In the genomic region with DNA sequence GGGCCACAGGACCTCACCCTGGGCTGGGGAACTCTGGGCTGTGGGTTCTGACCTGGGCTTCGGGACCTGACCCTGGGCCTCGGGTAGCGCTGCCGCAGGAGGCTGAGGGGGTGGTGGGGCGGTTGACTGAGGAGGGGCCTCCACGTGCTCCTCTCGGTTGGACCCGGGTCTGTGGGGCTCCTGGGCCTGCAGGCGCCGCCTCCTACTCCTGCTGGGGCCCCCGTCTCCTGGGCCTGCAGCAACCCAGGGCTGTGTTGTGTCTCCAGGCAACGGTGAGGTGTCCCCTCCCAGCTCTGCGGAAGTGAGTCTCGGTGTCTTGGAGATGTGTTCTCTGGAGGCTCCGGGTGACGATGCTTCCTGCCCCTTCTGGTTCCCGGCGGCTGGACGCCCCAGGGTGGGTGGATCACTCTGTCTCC, we compare ENCODE assay signal across 16 cellular contexts. TPM values are rescaled to one million over a fixed set of nuclear protein-coding genes. Genes with fewer than 3 reads are reported as not detected.
DNase-seq lines count a peak whose midpoint lies in the region; ATAC-seq and TF ChIP-seq lines count a peak whose summit lies in the region.
"Had no signal": no experiment of that assay in that cellular context is flagged by ENCODE, and none has a peak within 500 bp of the region (broad histone marks: within the 10 kb centered on the region; RNA-seq: fewer than 3 reads in every experiment).

No MANE protein-coding gene starts in this region.

- H3K4me1 Mint-ChIP-seq in GM23338 (peaks cover 4% of the 10 kb centered on the region), neural crest cell (peaks cover 8% of the 10 kb centered on the region)
- H3K4me1 Mint-ChIP-seq: CD4-positive, alpha-beta memory T cell had no signal

- H3K4me1 ChIP-seq in BLaER1 (peaks cover 67% of the 10 kb centered on the region), GM23338 (ENCODE audit: insufficient read depth) (no peaks in the 10 kb centered on the region), prostate gland (replicated peaks) (no peaks in the 10 kb centered on the region)
- H3K4me1 ChIP-seq: thyroid gland had no signal

- H3K27me3 Mint-ChIP-seq in GM23338 (ENCODE audit: insufficient read depth, low read depth, poor library complexity) (peaks cover 4% of the 10 kb centered on the region), neural crest cell (ENCODE audit: low read depth) (no peaks in the 10 kb centered on the region)
- H3K27me3 Mint-ChIP-seq: CD4-positive, alpha-beta memory T cell had no signal

- H3F3A ChIP-seq in GM23338 (replicated peaks; ENCODE audit: low read depth), result peaks cover 4% of the 10 kb centered on the region; the same call in 1 of the 2 replicates

- H3K27ac Mint-ChIP-seq in GM23338, result no peak overlapping the region
- H3K27ac Mint-ChIP-seq in neural crest cell (ENCODE audit: unreplicated experiment), result peak overlapping the region; percentile 86
- H3K27ac Mint-ChIP-seq: CD4-positive, alpha-beta memory T cell had no signal

- H3K4me3 ChIP-seq in BLaER1 (no peak overlapping the region), GM23338 (no peak overlapping the region), prostate gland (no peak overlapping the region)
- H3K4me3 ChIP-seq: thyroid gland had no signal

- peak overlapping the region; percentile 58; the same call in 1 of the 2 replicates for H3K9ac ChIP-seq in BLaER1

- peaks cover 13% of the 10 kb centered on the region for H3K9me3 Mint-ChIP-seq in GM23338
- no peaks in the 10 kb centered on the region for H3K9me3 Mint-ChIP-seq in neural crest cell

- H3K36me3 ChIP-seq in BLaER1 (no peaks in the 10 kb centered on the region), GM23338 (ENCODE audit: insufficient read depth) (no peaks in the 10 kb centered on the region), prostate gland (no peaks in the 10 kb centered on the region)
- H3K36me3 ChIP-seq: thyroid gland had no signal

- intact Hi-C loops in prostate gland (cut with DNase I), result no loop called here

- no peak overlapping the region for H3K4me3 Mint-ChIP-seq in GM23338
- H3K4me3 Mint-ChIP-seq in neural crest cell, result no peak overlapping the region
- H3K4me3 Mint-ChIP-seq: CD4-positive, alpha-beta memory T cell had no signal

- H3K36me3 Mint-ChIP-seq in GM23338 (ENCODE audit: low read depth) (no peaks in the 10 kb centered on the region), neural crest cell (ENCODE audit: low read depth) (peaks cover 4% of the 10 kb centered on the region)
- H3K36me3 Mint-ChIP-seq: CD4-positive, alpha-beta memory T cell had no signal

- H3K4me2 ChIP-seq in BLaER1, result peak overlapping the region; percentile 72
- no peak overlapping the region for H3K4me2 ChIP-seq in GM23338

- ATAC-seq in GM23338, result peak; percentile 37
- ATAC-seq in GM21786 (IDR thresholded peaks at IDR 0.05; ENCODE audit: unreplicated experiment), result no peak
- no peak for ATAC-seq in HG02885 (IDR thresholded peaks at IDR 0.05; ENCODE audit: poor library complexity, unreplicated experiment)

- H2AFZ ChIP-seq in GM23338, result no peak overlapping the region

- TF ChIP-seq CTCF in GM23338 (conservative IDR thresholded peaks at IDR 0.05; ENCODE audit: low read depth in 2 of 2) (no peak), neural crest cell (conservative IDR thresholded peaks at IDR 0.05) (no peak), prostate gland (IDR thresholded peaks at IDR 0.05) (no peak)

- no peaks in the 10 kb centered on the region for H3K9me2 ChIP-seq in GM23338 (ENCODE audit: insufficient read depth)

- DNase-seq in GM23338 (ENCODE audit: low spot score) (no peak), dermis blood vessel endothelial cell (peak; percentile 68), neural crest cell (ENCODE audit: low read depth, low spot score) (no peak), prostate gland (ENCODE audit: low spot score) (no peak)
- DNase-seq: activated gamma-delta T cell treated with Interleukin-2 at 50 U/mL for 16 hours; islet precursor cell; MM.1S; stimulated activated CD4-positive, alpha-beta T cell treated with anti-CD3 and anti-CD28 coated beads, Interleukin-2, amount 100 ng/mL, for 48 hours; thyroid gland had no signal

- H3K9me3 ChIP-seq in BLaER1, result peaks cover 17% of the 10 kb centered on the region
- H3K9me3 ChIP-seq in prostate gland, result no peaks in the 10 kb centered on the region
- H3K9me3 ChIP-seq: thyroid gland had no signal

- 34% methylated on average over 19 of the region's 19 CpGs for WGBS in prostate gland

- H3K27me3 ChIP-seq in BLaER1, result peaks cover 15% of the 10 kb centered on the region; the same call in 1 of the 2 replicates
- no peaks in the 10 kb centered on the region for H3K27me3 ChIP-seq in GM23338 (ENCODE audit: insufficient read depth)
- no peaks in the 10 kb centered on the region for H3K27me3 ChIP-seq in prostate gland (replicated peaks; ENCODE audit: insufficient read depth)
- H3K27me3 ChIP-seq: thyroid gland had no signal

- no peak for TF ChIP-seq POLR2A in prostate gland (IDR thresholded peaks at IDR 0.05)

- no peaks in the 10 kb centered on the region for H4K20me1 ChIP-seq in BLaER1
- no peaks in the 10 kb centered on the region for H4K20me1 ChIP-seq in GM23338 (replicated peaks; ENCODE audit: insufficient read depth)

- peak overlapping the region; percentile 58 for H3K27ac ChIP-seq in BLaER1
- H3K27ac ChIP-seq in GM23338 (ENCODE audit: low read depth), result no peak overlapping the region
- H3K27ac ChIP-seq in prostate gland, result no peak overlapping the region
- H3K27ac ChIP-seq: thyroid gland had no signal

- no peaks in the 10 kb centered on the region for H3K79me2 ChIP-seq in GM23338 (replicated peaks; ENCODE audit: insufficient read depth)

TF ChIP-seq in GM23338, 12 proteins besides CTCF, POLR2A, EP300 and RAD21 (continues in another document):
- TF ChIP-seq ETS1 (IDR thresholded peaks at IDR 0.05) (no peak), NANOG (IDR thresholded peaks at IDR 0.05; ENCODE audit: borderline replicate concordance) (no peak), EZH2 (IDR thresholded peaks at IDR 0.05; ENCODE audit: low read depth, unreplicated experiment) (no peak), ZNF331 (CRISPR knock-in tag; IDR thresholded peaks at IDR 0.05; ENCODE audit: low read depth) (no peak), CREB1 (CRISPR knock-in tag; IDR thresholded peaks at IDR 0.05; ENCODE audit: low read depth) (no peak), EZH2phosphoT487 (IDR thresholded peaks at IDR 0.05; ENCODE audit: unreplicated experiment) (no peak), ZNF114 (CRISPR knock-in tag; IDR thresholded peaks at IDR 0.05) (no peak), STAT1 (IDR thresholded peaks at IDR 0.05; ENCODE audit: unreplicated experiment) (no peak)
- TF ChIP-seq, protein P1, sequence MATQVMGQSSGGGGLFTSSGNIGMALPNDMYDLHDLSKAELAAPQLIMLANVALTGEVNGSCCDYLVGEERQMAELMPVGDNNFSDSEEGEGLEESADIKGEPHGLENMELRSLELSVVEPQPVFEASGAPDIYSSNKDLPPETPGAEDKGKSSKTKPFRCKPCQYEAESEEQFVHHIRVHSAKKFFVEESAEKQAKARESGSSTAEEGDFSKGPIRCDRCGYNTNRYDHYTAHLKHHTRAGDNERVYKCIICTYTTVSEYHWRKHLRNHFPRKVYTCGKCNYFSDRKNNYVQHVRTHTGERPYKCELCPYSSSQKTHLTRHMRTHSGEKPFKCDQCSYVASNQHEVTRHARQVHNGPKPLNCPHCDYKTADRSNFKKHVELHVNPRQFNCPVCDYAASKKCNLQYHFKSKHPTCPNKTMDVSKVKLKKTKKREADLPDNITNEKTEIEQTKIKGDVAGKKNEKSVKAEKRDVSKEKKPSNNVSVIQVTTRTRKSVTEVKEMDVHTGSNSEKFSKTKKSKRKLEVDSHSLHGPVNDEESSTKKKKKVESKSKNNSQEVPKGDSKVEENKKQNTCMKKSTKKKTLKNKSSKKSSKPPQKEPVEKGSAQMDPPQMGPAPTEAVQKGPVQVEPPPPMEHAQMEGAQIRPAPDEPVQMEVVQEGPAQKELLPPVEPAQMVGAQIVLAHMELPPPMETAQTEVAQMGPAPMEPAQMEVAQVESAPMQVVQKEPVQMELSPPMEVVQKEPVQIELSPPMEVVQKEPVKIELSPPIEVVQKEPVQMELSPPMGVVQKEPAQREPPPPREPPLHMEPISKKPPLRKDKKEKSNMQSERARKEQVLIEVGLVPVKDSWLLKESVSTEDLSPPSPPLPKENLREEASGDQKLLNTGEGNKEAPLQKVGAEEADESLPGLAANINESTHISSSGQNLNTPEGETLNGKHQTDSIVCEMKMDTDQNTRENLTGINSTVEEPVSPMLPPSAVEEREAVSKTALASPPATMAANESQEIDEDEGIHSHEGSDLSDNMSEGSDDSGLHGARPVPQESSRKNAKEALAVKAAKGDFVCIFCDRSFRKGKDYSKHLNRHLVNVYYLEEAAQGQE (IDR thresholded peaks at IDR 0.05; ENCODE audit: unreplicated experiment), result no peak

RNA-seq across cellular contexts. Expression of gene GNG13, which starts 41.5 kb away (rescaled TPM):
- total RNA-seq in GM23338 (2014; rRNA removed; shearing (Covaris generic)), result not detected in 2 replicates
- 0.29 and 0.30 TPM in 2 replicates for polyA plus RNA-seq in GM23338 (2016; fragmentation: Nextera tagmentation; extraction: Ambion mirVana)
- total RNA-seq in dermis blood vessel endothelial cell (not detected in 2 replicates), neural crest cell (not detected in 2 replicates), prostate gland (not detected)
- total RNA-seq: CD4-positive, alpha-beta memory T cell; glomerular endothelial cell; mucosa of gallbladder; SK-MEL-5; thyroid gland had no signal
- polyA plus RNA-seq: CD4-positive, alpha-beta memory T cell had no signal

RNA-seq across cellular contexts. Expression of gene CHTF18, which starts 53.6 kb away (rescaled TPM):
- 108 and 129 TPM in 2 replicates for total RNA-seq in GM23338 (2014; rRNA removed; shearing (Covaris generic))
- 61.3 and 69.2 TPM in 2 replicates for polyA plus RNA-seq in GM23338 (2016; fragmentation: Nextera tagmentation; extraction: Ambion mirVana)
- total RNA-seq in dermis blood vessel endothelial cell, result 20.1 and 23.8 TPM in 2 replicates
- total RNA-seq in neural crest cell, result 156 and 169 TPM in 2 replicates
- total RNA-seq in prostate gland, result 10 to 100 TPM in 1 of 2 donors, 1 to 10 TPM in 1; 7.8 to 57.5 TPM

RNA-seq across cellular contexts. Expression of gene RPUSD1, which starts 53.9 kb away (rescaled TPM):
- 41.9 and 79.5 TPM in 2 replicates for total RNA-seq in GM23338 (2014; rRNA removed; shearing (Covaris generic))
- polyA plus RNA-seq in GM23338 (2016; fragmentation: Nextera tagmentation; extraction: Ambion mirVana), result 19.1 and 20.7 TPM in 2 replicates
- total RNA-seq in dermis blood vessel endothelial cell (31.1 and 48.4 TPM in 2 replicates), neural crest cell (36.1 and 36.8 TPM in 2 replicates), prostate gland (10 to 100 TPM; 22.0 to 32.4 TPM)
